ENCODE assay signal across 20 cellular contexts in genomic region chr6:22239261-22239660, GRCh38. TPM values are rescaled to one million over a fixed set of nuclear protein-coding genes. Genes with fewer than 3 reads are reported as not detected.
DNase-seq lines count a peak whose midpoint lies in the region; ATAC-seq, FAIRE-seq and TF ChIP-seq lines count a peak whose summit lies in the region.
"Had no signal": no experiment of that assay in that cellular context is flagged by ENCODE, and none has a peak within 500 bp of the region (broad histone marks: within the 10 kb centered on the region; RNA-seq: fewer than 3 reads in every experiment).

No MANE protein-coding gene starts in this region.

- TF ChIP-seq POLR2A in A549 (IDR thresholded peaks at IDR 0.05; ENCODE audit: low read length) (no peak), gastroesophageal sphincter (IDR thresholded peaks at IDR 0.05) (no peak)

- H3K4me1 ChIP-seq in A549 (peaks cover 24% of the 10 kb centered on the region), adipocyte (ENCODE audit: control insufficient read depth, insufficient read depth, low read length) (peaks cover 31% of the 10 kb centered on the region), gastroesophageal sphincter (peaks cover 0 to 6% (median 0%) of the 10 kb centered on the region in 3 donors), GM23248 (ENCODE audit: insufficient read depth) (peaks cover 7% of the 10 kb centered on the region)
- H3K4me1 ChIP-seq: Caco-2 had no signal

- H3K27me3 ChIP-seq in adipocyte (replicated peaks; ENCODE audit: control insufficient read depth, insufficient read depth, low read length) = no peaks in the 10 kb centered on the region
- H3K27me3 ChIP-seq in gastroesophageal sphincter = no peaks in the 10 kb centered on the region
- no peaks in the 10 kb centered on the region for H3K27me3 ChIP-seq in GM23248 (replicated peaks; ENCODE audit: insufficient read depth)

- CTCF ChIA-PET in A549 (lab: Yijun Ruan, JAX) = no interaction called here

- in situ Hi-C loops in GM23248 (cut with MboI) = no loop called here

- no peak for TF ChIP-seq RAD21 in A549 (conservative IDR thresholded peaks at IDR 0.05 in 1 of 2, IDR thresholded peaks at IDR 0.05 in 1 of 2)

- no peak overlapping the region for H2AFZ ChIP-seq in GM23248

- peak overlapping the region; percentile 40 to 64; a peak in 3 of 6 replicates for H3K27ac ChIP-seq in A549
- H3K27ac ChIP-seq in gastroesophageal sphincter = peak overlapping the region in 1 of 4 donors; percentile 14
- no peak overlapping the region for H3K27ac ChIP-seq in GM23248
- H3K27ac ChIP-seq: 22Rv1, C4-2B had no signal

- WGBS in A549 (ENCODE audit: missing lambda C conversion rate) = 65% methylated on average over 3 of the region's 3 CpGs
- 49 to 50% methylated on average over 1 to 3 of the region's 3 CpGs for WGBS in gastroesophageal sphincter (ENCODE audit: low coverage in 1 of 2), 2 donors
- WGBS in GM23248 (ENCODE audit: low coverage in 1 of 2, low lambda C conversion rate in 2 of 2, missing lambda C conversion rate in 2 of 2), 2 experiments = 46 to 50% methylated on average over 3 of the region's 3 CpGs

- no peaks in the 10 kb centered on the region for H3K9me2 ChIP-seq in GM23248 (ENCODE audit: insufficient read depth)

- H3K79me2 ChIP-seq in GM23248 (ENCODE audit: insufficient read depth) = no peaks in the 10 kb centered on the region

- H3K4me3 ChIP-seq in A549 (no peak overlapping the region), adipocyte (ENCODE audit: low read length) (no peak overlapping the region), gastroesophageal sphincter (no peak overlapping the region), GM23248 (no peak overlapping the region)

- TF ChIP-seq EP300 in A549 (IDR thresholded peaks at IDR 0.05) (no peak), gastroesophageal sphincter (IDR thresholded peaks at IDR 0.05) (no peak)

- H3K36me3 ChIP-seq in adipocyte (ENCODE audit: control insufficient read depth, insufficient read depth, low read length, severe bottlenecking) (no peaks in the 10 kb centered on the region), gastroesophageal sphincter (no peaks in the 10 kb centered on the region), GM23248 (ENCODE audit: low read depth) (no peaks in the 10 kb centered on the region)

- H3K4me2 ChIP-seq in A549 = no peak overlapping the region
- H3K4me2 ChIP-seq in GM23248 (ENCODE audit: unreplicated experiment) = no peak overlapping the region

- TF ChIP-seq CTCF in A549 (IDR thresholded peaks at IDR 0.05) = no peak
- no peak for TF ChIP-seq CTCF in gastroesophageal sphincter (IDR thresholded peaks at IDR 0.05)

- POLR2A ChIA-PET in A549 (lab: Yijun Ruan, JAX) = no interaction called here

- peak overlapping the region; percentile 35 for H3K9ac ChIP-seq in adipocyte (ENCODE audit: low read length)
- no peak overlapping the region for H3K9ac ChIP-seq in GM23248

- H3K9me3 ChIP-seq in A549 = 0 out of 3 replicates have a peak, but pooled peaks cover 3% of the 10 kb centered on the region
- H3K9me3 ChIP-seq in adipocyte (ENCODE audit: control insufficient read depth, low read length) = no peaks in the 10 kb centered on the region
- no peaks in the 10 kb centered on the region for H3K9me3 ChIP-seq in gastroesophageal sphincter
- no peaks in the 10 kb centered on the region for H3K9me3 ChIP-seq in GM23248 (ENCODE audit: low read depth)
- H3K9me3 ChIP-seq: Caco-2 had no signal

- DNase-seq in A549 (ENCODE audit: low read depth in 1 of 2, low spot score in 1 of 2) (no peak), adipocyte (ENCODE audit: low read depth) (peak; percentile 84), fibroblast of gingiva (ENCODE audit: low read depth) (peak; percentile 55), DMS153 (lab: John Stamatoyannopoulos, UW) (no peak), GM23248 (no peak), 8988T (no peak)
- DNase-seq: Caco-2; CD4-positive, alpha-beta T cell; DMS79; GDM1; H9 had no signal

- no peaks in the 10 kb centered on the region for H4K20me1 ChIP-seq in GM23248 (ENCODE audit: insufficient read depth)

- FAIRE-seq in A549 (lab: Jason Lieb, UNC) = no peak
- FAIRE-seq: D721Med, H1 had no signal

- ATAC-seq in A549 (no peak), gastroesophageal sphincter (peak; percentile 31), HG03460 (IDR thresholded peaks at IDR 0.05; ENCODE audit: unreplicated experiment) (no peak)

- H3F3A ChIP-seq in GM23248 (ENCODE audit: insufficient read depth) = peaks cover 6% of the 10 kb centered on the region; the same call in 1 of the 2 replicates

TF ChIP-seq in A549, 52 proteins besides CTCF, POLR2A, EP300 and RAD21 (continues in another document):
- TF ChIP-seq HOXA7 (CRISPR knock-in tag; IDR thresholded peaks at IDR 0.05) = no peak
- TF ChIP-seq MYC (IDR thresholded peaks at IDR 0.05; ENCODE audit: borderline replicate concordance, low read length) = no peak
- TF ChIP-seq RFX5 (IDR thresholded peaks at IDR 0.05) = no peak
- no peak for TF ChIP-seq ATOH8 (CRISPR knock-in tag; IDR thresholded peaks at IDR 0.05; ENCODE audit: low read depth)
- TF ChIP-seq ZC3H11A (IDR thresholded peaks at IDR 0.05) = no peak
- no peak for TF ChIP-seq NFE2L2 (conservative IDR thresholded peaks at IDR 0.05; ENCODE audit: low read length)
- no peak for TF ChIP-seq BCL3 (IDR thresholded peaks at IDR 0.05)
- TF ChIP-seq ELK1 (IDR thresholded peaks at IDR 0.05; ENCODE audit: low read depth, low read length) = no peak
- no peak for TF ChIP-seq PBX3 (IDR thresholded peaks at IDR 0.05)
- no peak for TF ChIP-seq ZNF302 (CRISPR knock-in tag; IDR thresholded peaks at IDR 0.05)
- TF ChIP-seq ZFP36 (IDR thresholded peaks at IDR 0.05; ENCODE audit: borderline replicate concordance, partially characterized antibody) = no peak

RNA-seq across cellular contexts. Expression of gene PRL, which starts 57.6 kb away (rescaled TPM):
- not detected in 2 replicates for polyA plus RNA-seq in A549 (2011; rRNA removed)
- not detected in 2 replicates for polyA plus RNA-seq in A549 (2012; cell fraction: cytosol; rRNA removed)
- polyA plus RNA-seq in A549 (2012; cell fraction: nucleus; rRNA removed) = not detected in 2 replicates
- polyA plus RNA-seq in A549 (2017; fragmentation: RNase III; extraction: RNeasy Plus Mini Kit Qiagen cat#74134 plus additional on column Dnase treatment) = not detected in 3 replicates
- not detected in 2 replicates for polyA minus RNA-seq in A549 (2011; rRNA and poly(A)+ RNA removed)
- not detected for total RNA-seq in gastroesophageal sphincter
- total RNA-seq in GM23248 (2014; rRNA removed; shearing (Covaris generic)) = not detected in 2 replicates
- polyA plus RNA-seq in GM23248 (2016; fragmentation: Nextera tagmentation; extraction: Ambion mirVana) = 0.65 and 1.2 TPM in 2 replicates
- total RNA-seq: Caco-2; CD4-positive, alpha-beta T cell; Daoy; H1; H9; HT-29 had no signal
- polyA plus RNA-seq: BJ, H1 had no signal

Comparison
In these comparisons a context has a peak if more than half of its experiments do, and no peak if none do; other contexts are left out.
1. DNase-seq: peak in adipocyte (single experiment) and fibroblast of gingiva (single experiment); none in A549 (0 of 2), DMS153 (single experiment), GM23248 (single experiment) and 8988T (single experiment).